19 cellular contexts compared by ENCODE assay signal in genomic region chr15:50751394-50751793, GRCh38. TPM values are rescaled to one million over a fixed set of nuclear protein-coding genes. Genes with fewer than 3 reads are reported as not detected.
A peak's percentile ranks its signal among the peaks of the same experiment; 100 is the strongest.
DNase-seq lines count a peak whose midpoint lies in the region; ATAC-seq and TF ChIP-seq lines count a peak whose summit lies in the region.
"Had no signal": no experiment of that assay in that cellular context is flagged by ENCODE, and none has a peak within 500 bp of the region (broad histone marks: within the 10 kb centered on the region; RNA-seq: fewer than 3 reads in every experiment).

No MANE protein-coding gene starts in this region.

- peaks cover 0 to 21% of the 10 kb centered on the region in 2 donors for H3K36me3 ChIP-seq in gastrocnemius medialis

- H3K9me3 ChIP-seq in T-helper 17 cell (ENCODE audit: control insufficient read depth, low read length, poor library complexity, severe bottlenecking) (no peaks in the 10 kb centered on the region), gastrocnemius medialis (no peaks in the 10 kb centered on the region)
- H3K9me3 ChIP-seq: SJCRH30 had no signal

- peak overlapping the region in 3 of 4 donors; percentile 23 to 58 (median 35) for H3K27ac ChIP-seq in gastrocnemius medialis
- H3K27ac ChIP-seq: SJCRH30 had no signal

- in situ Hi-C loops in gastrocnemius medialis (cut with MboI; ENCODE audit: low sequenced_read_pairs in 4 of 4) = loop anchor here in 1 of 4 donors (10.0 kb wide), 1 partner anchor 67 kb away; the partner anchor contains the start of gene TRPM7

- no peaks in the 10 kb centered on the region for H3K27me3 ChIP-seq in gastrocnemius medialis
- H3K27me3 ChIP-seq: SJCRH30 had no signal

- peaks cover 14% of the 10 kb centered on the region for H3K36me3 Mint-ChIP-seq in activated naive CD8-positive, alpha-beta T cell treated with anti-CD3 and anti-CD28 coated beads, Interleukin-2, amount 50 U/mL, for 24 hours (ENCODE audit: low read depth)
- H3K36me3 Mint-ChIP-seq in activated naive CD8-positive, alpha-beta T cell treated with anti-CD3 and anti-CD28 coated beads for 36 hours = peaks cover 12% of the 10 kb centered on the region
- H3K36me3 Mint-ChIP-seq in T-helper 17 cell (ENCODE audit: low read depth) = no peaks in the 10 kb centered on the region
- peaks cover 28% of the 10 kb centered on the region for H3K36me3 Mint-ChIP-seq in central memory CD8-positive, alpha-beta T cell (ENCODE audit: insufficient read depth)

- no peak for DNase-seq in activated naive CD8-positive, alpha-beta T cell treated with anti-CD3 and anti-CD28 coated beads, Interleukin-2, amount 50 U/mL, for 24 hours
- DNase-seq in activated naive CD8-positive, alpha-beta T cell treated with anti-CD3 and anti-CD28 coated beads for 36 hours = no peak
- no peak for DNase-seq in T-helper 17 cell
- DNase-seq in central memory CD8-positive, alpha-beta T cell (ENCODE audit: low spot score in 2 of 2) = no peak
- no peak for DNase-seq in gastrocnemius medialis
- DNase-seq: CD4-positive, CD25-positive, alpha-beta regulatory T cell; COR-L47; DMS79; IMR-90; NCI-H1105; NCI-H146; NCI-H2029; NCI-H2227 treated with DMSO at 0.1 percent for 48 hours; NCI-H510A; SJCRH30 had no signal

- peak; percentile 57 for ATAC-seq in activated naive CD8-positive, alpha-beta T cell treated with anti-CD3 and anti-CD28 coated beads, Interleukin-2, amount 50 U/mL, for 24 hours
- ATAC-seq in T-helper 17 cell (no peak), gastrocnemius medialis (no peak), GM21619 (IDR thresholded peaks at IDR 0.05; ENCODE audit: unreplicated experiment) (no peak), GM21576 (IDR thresholded peaks at IDR 0.05; ENCODE audit: unreplicated experiment) (no peak), HG03175 (IDR thresholded peaks at IDR 0.05; ENCODE audit: unreplicated experiment) (no peak)
- peak; percentile 95 for ATAC-seq in central memory CD8-positive, alpha-beta T cell (replicated peaks; ENCODE audit: extremely low read depth, poor library complexity, severe bottlenecking)
- ATAC-seq: HCT116 had no signal

- no peak overlapping the region for H3K4me3 ChIP-seq in gastrocnemius medialis
- H3K4me3 ChIP-seq: SJCRH30 had no signal

- TF ChIP-seq CTCF in gastrocnemius medialis (IDR thresholded peaks at IDR 0.05 in 4 of 5, conservative IDR thresholded peaks at IDR 0.05 in 1 of 5) = no peak

- H3K27ac Mint-ChIP-seq in activated naive CD8-positive, alpha-beta T cell treated with anti-CD3 and anti-CD28 coated beads, Interleukin-2, amount 50 U/mL, for 24 hours = peak overlapping the region; percentile 56
- no peak overlapping the region for H3K27ac Mint-ChIP-seq in activated naive CD8-positive, alpha-beta T cell treated with anti-CD3 and anti-CD28 coated beads for 36 hours
- peak overlapping the region; percentile 49 for H3K27ac Mint-ChIP-seq in T-helper 17 cell
- H3K27ac Mint-ChIP-seq in central memory CD8-positive, alpha-beta T cell (ENCODE audit: low read depth) = peak overlapping the region; percentile 18

- TF ChIP-seq POLR2A in gastrocnemius medialis (IDR thresholded peaks at IDR 0.05) = no peak

- H3K27me3 Mint-ChIP-seq in activated naive CD8-positive, alpha-beta T cell treated with anti-CD3 and anti-CD28 coated beads, Interleukin-2, amount 50 U/mL, for 24 hours = no peaks in the 10 kb centered on the region
- no peaks in the 10 kb centered on the region for H3K27me3 Mint-ChIP-seq in activated naive CD8-positive, alpha-beta T cell treated with anti-CD3 and anti-CD28 coated beads for 36 hours
- H3K27me3 Mint-ChIP-seq in T-helper 17 cell = no peaks in the 10 kb centered on the region
- no peaks in the 10 kb centered on the region for H3K27me3 Mint-ChIP-seq in central memory CD8-positive, alpha-beta T cell
- H3K27me3 Mint-ChIP-seq: CD4-positive, CD25-positive, alpha-beta regulatory T cell had no signal

- H3K4me1 ChIP-seq in gastrocnemius medialis = peaks cover 43 to 61% of the 10 kb centered on the region in 2 donors
- H3K4me1 ChIP-seq: SJCRH30 had no signal

- intact Hi-C loops in gastrocnemius medialis (cut with DNase I; ENCODE audit: low total_unique reads) = no loop called here

- H3K4me3 Mint-ChIP-seq in activated naive CD8-positive, alpha-beta T cell treated with anti-CD3 and anti-CD28 coated beads, Interleukin-2, amount 50 U/mL, for 24 hours = no peak overlapping the region
- no peak overlapping the region for H3K4me3 Mint-ChIP-seq in activated naive CD8-positive, alpha-beta T cell treated with anti-CD3 and anti-CD28 coated beads for 36 hours
- H3K4me3 Mint-ChIP-seq in T-helper 17 cell = no peak overlapping the region
- H3K4me3 Mint-ChIP-seq in central memory CD8-positive, alpha-beta T cell = peak overlapping the region; percentile 7
- H3K4me3 Mint-ChIP-seq: CD4-positive, CD25-positive, alpha-beta regulatory T cell had no signal

- H3K9me3 Mint-ChIP-seq in activated naive CD8-positive, alpha-beta T cell treated with anti-CD3 and anti-CD28 coated beads, Interleukin-2, amount 50 U/mL, for 24 hours = no peaks in the 10 kb centered on the region
- H3K9me3 Mint-ChIP-seq in activated naive CD8-positive, alpha-beta T cell treated with anti-CD3 and anti-CD28 coated beads for 36 hours = no peaks in the 10 kb centered on the region
- H3K9me3 Mint-ChIP-seq in central memory CD8-positive, alpha-beta T cell = no peaks in the 10 kb centered on the region
- H3K9me3 Mint-ChIP-seq: CD4-positive, CD25-positive, alpha-beta regulatory T cell had no signal

- H3K4me1 Mint-ChIP-seq in activated naive CD8-positive, alpha-beta T cell treated with anti-CD3 and anti-CD28 coated beads, Interleukin-2, amount 50 U/mL, for 24 hours = peaks cover 26% of the 10 kb centered on the region
- H3K4me1 Mint-ChIP-seq in activated naive CD8-positive, alpha-beta T cell treated with anti-CD3 and anti-CD28 coated beads for 36 hours = peaks cover 17% of the 10 kb centered on the region
- peaks cover 11% of the 10 kb centered on the region for H3K4me1 Mint-ChIP-seq in T-helper 17 cell
- H3K4me1 Mint-ChIP-seq in central memory CD8-positive, alpha-beta T cell = peaks cover 27% of the 10 kb centered on the region

RNA-seq across cellular contexts. Expression of gene SPPL2A, which starts 14.1 kb away (rescaled TPM):
- 10 to 100 TPM; 70.8 to 73.7 TPM for total RNA-seq in activated naive CD8-positive, alpha-beta T cell treated with anti-CD3 and anti-CD28 coated beads for 36 hours
- 10 to 100 TPM; 51.5 to 58.3 TPM for total RNA-seq in T-helper 17 cell
- 100 to 1,000 TPM; 577 to 774 (median 620) TPM for total RNA-seq in gastrocnemius medialis

Comparison
In these comparisons a context has a peak if more than half of its experiments do, and no peak if none do; other contexts are left out.
1. ATAC-seq: peak in activated naive CD8-positive, alpha-beta T cell treated with anti-CD3 and anti-CD28 coated beads, Interleukin-2, amount 50 U/mL, for 24 hours (single experiment) and central memory CD8-positive, alpha-beta T cell (single experiment); none in T-helper 17 cell (single experiment), gastrocnemius medialis (0 of 2), GM21619 (single experiment), GM21576 (single experiment) and HG03175 (single experiment).
2. RNA of gene SPPL2A, which starts 14.1 kb away (total RNA-seq): 577 to 774 TPM in gastrocnemius medialis; 70.8 to 73.7 TPM in activated naive CD8-positive, alpha-beta T cell treated with anti-CD3 and anti-CD28 coated beads for 36 hours and 51.5 to 58.3 TPM in T-helper 17 cell; every median in the first group is over 4 times any median in the second.